Comparison of ENCODE assay signal across 21 cellular contexts in genomic region chr17:70119961-70120360, GRCh38. TPM values are rescaled to one million over a fixed set of nuclear protein-coding genes. Genes with fewer than 3 reads are reported as not detected.
DNase-seq lines count a peak whose midpoint lies in the region; ATAC-seq, FAIRE-seq and TF ChIP-seq lines count a peak whose summit lies in the region.
"Had no signal": no experiment of that assay in that cellular context is flagged by ENCODE, and none has a peak within 500 bp of the region (broad histone marks: within the 10 kb centered on the region; RNA-seq: fewer than 3 reads in every experiment).

No MANE protein-coding gene starts in this region.

- DNase-seq in A549 (ENCODE audit: low read depth in 1 of 2, low spot score in 1 of 2) (no peak), HFFc6 (no peak), SKM-1 (lab: John Stamatoyannopoulos, UW; ENCODE audit: unreplicated experiment) (peak; percentile 40), foreskin keratinocyte (no peak), endodermal cell (no peak)
- DNase-seq in activated CD8-positive, alpha-beta T cell treated with anti-CD3 and anti-CD28 coated beads, Interleukin-2, amount 10 ng/mL, durations not matched to agents 7 days and 5 days = no peak
- DNase-seq: activated CD4-positive, alpha-beta T cell treated with anti-CD3 and anti-CD28 coated beads for 1 hour; CD8-positive, alpha-beta memory T cell; Kasumi-1; left cardiac atrium; NCI-H1436 treated with DMSO at 0.1 percent for 48 hours; NCI-H2171 treated with DMSO at 0.1 percent for 48 hours; NCI-H748 treated with DMSO at 0.1 percent for 48 hours; nephron progenitor cell; stimulated activated CD4-positive, alpha-beta T cell treated with anti-CD3 and anti-CD28 coated beads, Interleukin-4, amount 100 ng/mL, for 4 hours had no signal

- no peak for TF ChIP-seq EP300 in A549 (IDR thresholded peaks at IDR 0.05)

- H3K9me3 Mint-ChIP-seq in HFFc6 (no peaks in the 10 kb centered on the region), endodermal cell (peaks cover 18% of the 10 kb centered on the region)
- H3K9me3 Mint-ChIP-seq in activated CD8-positive, alpha-beta T cell treated with anti-CD3 and anti-CD28 coated beads, Interleukin-2, amount 10 ng/mL, durations not matched to agents 7 days and 5 days (ENCODE audit: insufficient read depth) = peaks cover 4% of the 10 kb centered on the region
- H3K9me3 Mint-ChIP-seq: activated T-helper 17 cell treated with anti-CD3 and anti-CD28 coated beads, Interleukin-2, amount 50 U/mL, for 72 hours; nephron progenitor cell had no signal

- H3K27ac Mint-ChIP-seq in HFFc6 (no peak overlapping the region), endodermal cell (no peak overlapping the region)
- H3K27ac Mint-ChIP-seq in activated CD8-positive, alpha-beta T cell treated with anti-CD3 and anti-CD28 coated beads, Interleukin-2, amount 10 ng/mL, durations not matched to agents 7 days and 5 days = no peak overlapping the region
- H3K27ac Mint-ChIP-seq: activated T-helper 17 cell treated with anti-CD3 and anti-CD28 coated beads, Interleukin-2, amount 50 U/mL, for 72 hours; brain; CD8-positive, alpha-beta memory T cell; nephron progenitor cell had no signal

- H3K36me3 ChIP-seq in endodermal cell (ENCODE audit: control insufficient read depth, insufficient read depth, low read length) = no peaks in the 10 kb centered on the region

- ATAC-seq in A549 (no peak), foreskin keratinocyte (peak; percentile 29), HG02623 (IDR thresholded peaks at IDR 0.05; ENCODE audit: unreplicated experiment) (no peak), HG02610 (IDR thresholded peaks at IDR 0.05; ENCODE audit: unreplicated experiment) (no peak)
- ATAC-seq in activated CD8-positive, alpha-beta T cell treated with anti-CD3 and anti-CD28 coated beads, Interleukin-2, amount 10 ng/mL, durations not matched to agents 7 days and 5 days = no peak
- ATAC-seq: activated T-helper 17 cell treated with anti-CD3 and anti-CD28 coated beads, Interleukin-2, amount 50 U/mL, for 72 hours; Panc1 had no signal

- no peak for FAIRE-seq in A549 (lab: Jason Lieb, UNC)

- no peak overlapping the region for H3K9ac ChIP-seq in endodermal cell (ENCODE audit: extremely low read depth, low read length, poor library complexity, severe bottlenecking)

- CTCF ChIA-PET in A549 (lab: Yijun Ruan, JAX) = no interaction called here
- CTCF ChIA-PET in activated CD8-positive, alpha-beta T cell treated with anti-CD3 and anti-CD28 coated beads, Interleukin-2, amount 10 ng/mL, durations not matched to agents 7 days and 5 days (lab: Charles Lee) = no interaction called here

- H3K9me3 ChIP-seq in A549 (no peaks in the 10 kb centered on the region), endodermal cell (ENCODE audit: control insufficient read depth, low read length) (peaks cover 13% of the 10 kb centered on the region)

- H3K27ac ChIP-seq in A549 (no peak overlapping the region), foreskin keratinocyte (no peak overlapping the region), endodermal cell (ENCODE audit: low read depth, low read length) (no peak overlapping the region)
- H3K27ac ChIP-seq: coronary artery had no signal

- peaks cover 3% of the 10 kb centered on the region; the same call in 1 of the 2 replicates for H3K27me3 Mint-ChIP-seq in HFFc6 (ENCODE audit: insufficient read depth)
- H3K27me3 Mint-ChIP-seq in activated CD8-positive, alpha-beta T cell treated with anti-CD3 and anti-CD28 coated beads, Interleukin-2, amount 10 ng/mL, durations not matched to agents 7 days and 5 days (ENCODE audit: low read depth) = no peaks in the 10 kb centered on the region
- peaks cover 20% of the 10 kb centered on the region for H3K27me3 Mint-ChIP-seq in endodermal cell (ENCODE audit: insufficient read depth)
- H3K27me3 Mint-ChIP-seq: brain had no signal

- 63% methylated on average over 1 of the region's 1 CpG for WGBS in A549 (ENCODE audit: missing lambda C conversion rate)
- 80 to 93% methylated on average over 1 of the region's 1 CpG for WGBS in endodermal cell (ENCODE audit: insufficient coverage in 1 of 2, insufficient read length in 1 of 2), 2 experiments

- H3K4me3 Mint-ChIP-seq in HFFc6 (peak overlapping the region; percentile 25; the same call in 1 of the 2 replicates), endodermal cell (no peak overlapping the region)
- no peak overlapping the region for H3K4me3 Mint-ChIP-seq in activated CD8-positive, alpha-beta T cell treated with anti-CD3 and anti-CD28 coated beads, Interleukin-2, amount 10 ng/mL, durations not matched to agents 7 days and 5 days
- H3K4me3 Mint-ChIP-seq: activated T-helper 17 cell treated with anti-CD3 and anti-CD28 coated beads, Interleukin-2, amount 50 U/mL, for 72 hours; brain; CD8-positive, alpha-beta memory T cell; nephron progenitor cell had no signal

- H3K36me3 Mint-ChIP-seq in HFFc6 (ENCODE audit: low read depth) (no peaks in the 10 kb centered on the region), endodermal cell (ENCODE audit: low read depth) (no peaks in the 10 kb centered on the region)
- H3K36me3 Mint-ChIP-seq in activated CD8-positive, alpha-beta T cell treated with anti-CD3 and anti-CD28 coated beads, Interleukin-2, amount 10 ng/mL, durations not matched to agents 7 days and 5 days (ENCODE audit: low read depth) = no peaks in the 10 kb centered on the region
- H3K36me3 Mint-ChIP-seq: brain; CD8-positive, alpha-beta memory T cell had no signal

- H3K27me3 ChIP-seq in foreskin keratinocyte = no peaks in the 10 kb centered on the region
- H3K27me3 ChIP-seq in endodermal cell (ENCODE audit: control insufficient read depth, insufficient read depth, low read length, poor library complexity, severe bottlenecking) = peaks cover 28% of the 10 kb centered on the region

- TF ChIP-seq POLR2A in A549 (IDR thresholded peaks at IDR 0.05; ENCODE audit: low read length) = no peak

- peaks cover 8% of the 10 kb centered on the region; the same call in 2 of the 3 replicates for H3K4me1 ChIP-seq in A549
- H3K4me1 ChIP-seq in foreskin keratinocyte = no peaks in the 10 kb centered on the region
- no peaks in the 10 kb centered on the region for H3K4me1 ChIP-seq in endodermal cell (ENCODE audit: control insufficient read depth, insufficient read depth, low read length)

- H3K4me1 Mint-ChIP-seq in HFFc6 (ENCODE audit: low read depth) (peaks cover 10% of the 10 kb centered on the region; the same call in 1 of the 2 replicates), endodermal cell (peaks cover 22% of the 10 kb centered on the region)
- H3K4me1 Mint-ChIP-seq in activated CD8-positive, alpha-beta T cell treated with anti-CD3 and anti-CD28 coated beads, Interleukin-2, amount 10 ng/mL, durations not matched to agents 7 days and 5 days (ENCODE audit: low read depth) = no peaks in the 10 kb centered on the region
- H3K4me1 Mint-ChIP-seq: activated T-helper 17 cell treated with anti-CD3 and anti-CD28 coated beads, Interleukin-2, amount 50 U/mL, for 72 hours; brain; CD8-positive, alpha-beta memory T cell had no signal

- H3K4me2 ChIP-seq in A549 = no peak overlapping the region

- TF ChIP-seq CTCF in A549 (IDR thresholded peaks at IDR 0.05) (no peak), HFFc6 (IDR thresholded peaks at IDR 0.05) (no peak), foreskin keratinocyte (conservative IDR thresholded peaks at IDR 0.05) (no peak), endodermal cell (conservative IDR thresholded peaks at IDR 0.05) (no peak)

- H3K4me3 ChIP-seq in A549 = no peak overlapping the region
- H3K4me3 ChIP-seq in endodermal cell (ENCODE audit: low read length) = no peak overlapping the region
- H3K4me3 ChIP-seq: coronary artery had no signal

- POLR2A ChIA-PET in A549 (lab: Yijun Ruan, JAX) = no interaction called here
- POLR2A ChIA-PET in activated CD8-positive, alpha-beta T cell treated with anti-CD3 and anti-CD28 coated beads, Interleukin-2, amount 10 ng/mL, durations not matched to agents 7 days and 5 days (lab: Charles Lee) = no interaction called here

- TF ChIP-seq RAD21 in A549 (conservative IDR thresholded peaks at IDR 0.05 in 1 of 2, IDR thresholded peaks at IDR 0.05 in 1 of 2) = no peak

TF ChIP-seq in A549, 52 proteins besides CTCF, POLR2A, EP300 and RAD21 (continues in another document):
- TF ChIP-seq FOSL2 (IDR thresholded peaks at IDR 0.05) = no peak
- TF ChIP-seq FOSL2 (CRISPR knock-in tag; IDR thresholded peaks at IDR 0.05) = 0 out of 2 replicates have a peak, but pooled peaks have one; percentile 44
- no peak for TF ChIP-seq CBX2 (IDR thresholded peaks at IDR 0.05; ENCODE audit: borderline replicate concordance, low read depth)
- no peak for TF ChIP-seq HDAC2 (IDR thresholded peaks at IDR 0.05)
- no peak for TF ChIP-seq TFCP2L1 (CRISPR knock-in tag; IDR thresholded peaks at IDR 0.05)
- no peak for TF ChIP-seq NPAS2 (CRISPR knock-in tag; IDR thresholded peaks at IDR 0.05; ENCODE audit: borderline replicate concordance)

RNA-seq across cellular contexts. Expression of gene KCNJ16, which starts 44.9 kb away (rescaled TPM):
- polyA plus RNA-seq in A549 (2011; rRNA removed) (1.4 and 1.6 TPM in 2 replicates), A549 (2017; fragmentation: RNase III; extraction: RNeasy Plus Mini Kit Qiagen cat#74134 plus additional on column Dnase treatment) (0.59 to 0.87 TPM (median 0.84 TPM) in 3 replicates), foreskin keratinocyte (not detected in 2 replicates)
- polyA plus RNA-seq in A549 (2012; cell fraction: cytosol; rRNA removed) = 0.05 and 0.06 TPM in 2 replicates
- polyA plus RNA-seq in A549 (2012; cell fraction: nucleus; rRNA removed) = 0.11 and 0.32 TPM in 2 replicates
- polyA minus RNA-seq in A549 (2011; rRNA and poly(A)+ RNA removed) = 0.83 and 1.0 TPM in 2 replicates
- not detected for total RNA-seq in HFFc6 (2021; fragmentation: NEBNext Ultra II Directional; extraction: Animal tissue kit (Norgen Biotek cat#: 25700))
- total RNA-seq in foreskin keratinocyte (not detected in 2 replicates), endodermal cell (1 to 10 TPM in 1 of 2 donors, under 1 TPM in 1; 0.68 to 1.5 TPM)
- not detected for total RNA-seq in activated CD8-positive, alpha-beta T cell treated with anti-CD3 and anti-CD28 coated beads, Interleukin-2, amount 10 ng/mL, durations not matched to agents 7 days and 5 days
- 0.96 TPM for polyA plus RNA-seq in endodermal cell (2013, experiment 1 of 2)
- 0.29 TPM for polyA plus RNA-seq in endodermal cell (2013, experiment 2 of 2)
- total RNA-seq: activated T-helper 17 cell treated with anti-CD3 and anti-CD28 coated beads, Interleukin-2, amount 50 U/mL, for 72 hours; CD8-positive, alpha-beta memory T cell; left cardiac atrium had no signal
- polyA plus RNA-seq: CD8-positive, alpha-beta memory T cell had no signal

RNA-seq across cellular contexts. Expression of gene KCNJ2, which starts 49.4 kb away (rescaled TPM):
- polyA plus RNA-seq in A549 (2011; rRNA removed) = 0.14 and 0.40 TPM in 2 replicates
- 0.03 and 0.04 TPM in 2 replicates for polyA plus RNA-seq in A549 (2012; cell fraction: cytosol; rRNA removed)
- polyA plus RNA-seq in A549 (2012; cell fraction: nucleus; rRNA removed) = 0.01 and 0.04 TPM in 2 replicates
- polyA plus RNA-seq in A549 (2017; fragmentation: RNase III; extraction: RNeasy Plus Mini Kit Qiagen cat#74134 plus additional on column Dnase treatment) = 0.12 to 0.17 TPM (median 0.14 TPM) in 3 replicates
- polyA minus RNA-seq in A549 (2011; rRNA and poly(A)+ RNA removed) = 1.0 and 1.2 TPM in 2 replicates
- under 1 TPM; 0.23 to 0.47 (median 0.37) TPM for total RNA-seq in HFFc6 (2021; fragmentation: NEBNext Ultra II Directional; extraction: Animal tissue kit (Norgen Biotek cat#: 25700))
- total RNA-seq in foreskin keratinocyte = 0.10 and 0.28 TPM in 2 replicates
- polyA plus RNA-seq in foreskin keratinocyte = 0.01 and 0.03 TPM in 2 replicates
- not detected for total RNA-seq in activated CD8-positive, alpha-beta T cell treated with anti-CD3 and anti-CD28 coated beads, Interleukin-2, amount 10 ng/mL, durations not matched to agents 7 days and 5 days
- total RNA-seq in endodermal cell = 1 to 10 TPM in 1 of 2 donors, under 1 TPM in 1; 0.35 to 1.3 TPM
- 0.82 TPM for polyA plus RNA-seq in endodermal cell (2013, experiment 1 of 2)
- 0.62 TPM for polyA plus RNA-seq in endodermal cell (2013, experiment 2 of 2)
- total RNA-seq: activated T-helper 17 cell treated with anti-CD3 and anti-CD28 coated beads, Interleukin-2, amount 50 U/mL, for 72 hours; CD8-positive, alpha-beta memory T cell had no signal
- polyA plus RNA-seq: CD8-positive, alpha-beta memory T cell had no signal
